In the genomic region with DNA sequence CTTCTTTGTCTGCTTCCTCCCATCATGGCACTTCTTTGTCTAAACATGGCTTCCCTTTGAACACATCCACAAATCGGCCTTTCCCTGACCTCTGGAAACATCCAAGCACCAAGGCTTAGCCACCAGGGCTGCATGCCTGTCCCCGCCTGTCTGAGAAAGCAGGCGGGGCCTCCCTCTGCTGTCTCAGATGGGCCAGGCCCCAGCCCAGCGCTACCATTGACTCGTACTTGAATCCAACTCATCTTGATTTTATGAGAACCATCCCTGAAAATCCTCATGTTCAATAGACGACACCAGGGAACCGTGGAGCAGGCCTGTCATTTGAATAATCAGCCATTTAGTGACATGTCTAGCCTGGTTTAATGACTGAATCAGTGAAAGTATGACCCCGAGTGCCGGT, we compare ENCODE assay signal across 26 cellular contexts.
"Had no signal": no experiment of that assay in that cellular context is flagged by ENCODE, and none has a peak within 500 bp of the region (broad histone marks: within the 10 kb centered on the region; RNA-seq: fewer than 3 reads in every experiment).

No MANE protein-coding gene starts in this region.

- H3K4me1 ChIP-seq: ascending aorta, breast epithelium, esophagus squamous epithelium, gastroesophageal sphincter had no signal

- H3K27ac ChIP-seq: ascending aorta, breast epithelium, coronary artery, dorsolateral prefrontal cortex, esophagus squamous epithelium, gastroesophageal sphincter had no signal

- DNase-seq: activated CD4-positive, alpha-beta memory T cell treated with anti-CD3 and anti-CD28 coated beads, Interleukin-2, amount 10 ng/mL, durations not matched to agents 7 days and 5 days; activated CD4-positive, alpha-beta T cell treated with anti-CD3 and anti-CD28 coated beads for 1 hour; activated CD4-positive, alpha-beta T cell treated with anti-CD3 and anti-CD28 coated beads for 4 hours; activated CD4-positive, alpha-beta T cell treated with anti-CD3 and anti-CD28 coated beads, Interleukin-2, amount 10 ng/mL, durations not matched to agents 7 days and 5 days; activated CD4-positive, alpha-beta T cell treated with anti-CD3 and anti-CD28 coated beads, Interleukin-2, amount 50 U/mL, for 4 hours; activated CD8-positive, alpha-beta memory T cell treated with anti-CD3 and anti-CD28 coated beads, Interleukin-2, amount 50 U/mL, for 48 hours; activated gamma-delta T cell; activated naive CD4-positive, alpha-beta T cell; activated naive CD4-positive, alpha-beta T cell treated with anti-CD3 and anti-CD28 coated beads, Interleukin-2, amount 10 ng/mL, durations not matched to agents 7 days and 5 days; activated naive CD8-positive, alpha-beta T cell treated with anti-CD3 and anti-CD28 coated beads, Interleukin-2, amount 10 ng/mL, durations not matched to agents 7 days and 5 days; activated T-cell treated with anti-CD3 and anti-CD28 coated beads for 4 hours; activated T-cell treated with anti-CD3 and anti-CD28 coated beads, Interleukin-2, amount 50 U/mL, for 24 hours; activated T-cell treated with anti-CD3 and anti-CD28 coated beads, Interleukin-2, amount 50 U/mL, for 72 hours; dorsolateral prefrontal cortex; effector memory CD4-positive, alpha-beta T cell; endodermal cell; esophagus squamous epithelium; foreskin melanocyte; head of caudate nucleus; T-helper 1 cell; T-helper 17 cell; T1000 had no signal

- H3K9me3 ChIP-seq: ascending aorta, breast epithelium, esophagus squamous epithelium, gastroesophageal sphincter had no signal

- H3K27me3 ChIP-seq: ascending aorta, breast epithelium, esophagus squamous epithelium, gastroesophageal sphincter had no signal

- H3K36me3 ChIP-seq: ascending aorta, breast epithelium, esophagus squamous epithelium, gastroesophageal sphincter had no signal

- H3K4me3 ChIP-seq: ascending aorta, breast epithelium, coronary artery, dorsolateral prefrontal cortex, esophagus squamous epithelium, gastroesophageal sphincter had no signal
